19 cellular contexts compared by ENCODE assay signal in genomic region chr7:74242122-74242443, GRCh38.
"Had no signal": no experiment of that assay in that cellular context is flagged by ENCODE, and none has a peak within 500 bp of the region (broad histone marks: within the 10 kb centered on the region; RNA-seq: fewer than 3 reads in every experiment).

No MANE protein-coding gene starts in this region.

- H3K27ac Mint-ChIP-seq: activated T-helper 17 cell treated with anti-CD3 and anti-CD28 coated beads, Interleukin-2, amount 50 U/mL, for 72 hours; stimulated activated naive CD8-positive, alpha-beta T cell treated with anti-CD3 and anti-CD28 coated beads, Interleukin-15, Interleukin-2, amounts not matched to agents 100 ng/mL and 50 ng/mL, for 24 hours had no signal

- H3K4me1 ChIP-seq: ascending aorta, gastrocnemius medialis, tibial nerve had no signal

- ATAC-seq: activated T-helper 17 cell treated with anti-CD3 and anti-CD28 coated beads, Interleukin-2, amount 50 U/mL, for 72 hours; gastrocnemius medialis; left lobe of liver had no signal

- DNase-seq: activated CD4-positive, alpha-beta memory T cell treated with anti-CD3 and anti-CD28 coated beads, Interleukin-2, amount 10 ng/mL, durations not matched to agents 7 days and 5 days; activated CD4-positive, alpha-beta T cell treated with anti-CD3 and anti-CD28 coated beads for 48 hours; activated CD4-positive, CD25-positive, alpha-beta regulatory T cell; activated naive CD4-positive, alpha-beta T cell; activated T-cell treated with anti-CD3 and anti-CD28 coated beads, Interleukin-2, amount 50 U/mL, for 1 hour; kidney; midbrain; occipital lobe; retina; stimulated activated CD4-positive, alpha-beta T cell treated with anti-CD3 and anti-CD28 coated beads, Interleukin-2, amount 100 ng/mL, for 24 hours had no signal

- H3K27me3 Mint-ChIP-seq: activated CD4-positive, alpha-beta memory T cell treated with anti-CD3 and anti-CD28 coated beads, Interleukin-2, amount 10 ng/mL, durations not matched to agents 7 days and 5 days; activated T-helper 17 cell treated with anti-CD3 and anti-CD28 coated beads, Interleukin-2, amount 50 U/mL, for 72 hours; stimulated activated naive CD8-positive, alpha-beta T cell treated with anti-CD3 and anti-CD28 coated beads, Interleukin-15, Interleukin-2, amounts not matched to agents 100 ng/mL and 50 ng/mL, for 24 hours had no signal

- H3K4me1 Mint-ChIP-seq: activated T-helper 17 cell treated with anti-CD3 and anti-CD28 coated beads, Interleukin-2, amount 50 U/mL, for 72 hours had no signal

- H3K4me3 Mint-ChIP-seq: activated CD4-positive, alpha-beta memory T cell treated with anti-CD3 and anti-CD28 coated beads, Interleukin-2, amount 10 ng/mL, durations not matched to agents 7 days and 5 days; activated T-helper 17 cell treated with anti-CD3 and anti-CD28 coated beads, Interleukin-2, amount 50 U/mL, for 72 hours; stimulated activated naive CD8-positive, alpha-beta T cell treated with anti-CD3 and anti-CD28 coated beads, Interleukin-15, Interleukin-2, amounts not matched to agents 100 ng/mL and 50 ng/mL, for 24 hours had no signal

- H3K9me3 ChIP-seq: ascending aorta, gastrocnemius medialis, heart left ventricle, tibial nerve had no signal

- H3K27me3 ChIP-seq: ascending aorta, gastrocnemius medialis, heart left ventricle, tibial nerve had no signal

- H3K9me3 Mint-ChIP-seq: activated CD4-positive, alpha-beta memory T cell treated with anti-CD3 and anti-CD28 coated beads, Interleukin-2, amount 10 ng/mL, durations not matched to agents 7 days and 5 days; activated T-helper 17 cell treated with anti-CD3 and anti-CD28 coated beads, Interleukin-2, amount 50 U/mL, for 72 hours; stimulated activated naive CD8-positive, alpha-beta T cell treated with anti-CD3 and anti-CD28 coated beads, Interleukin-15, Interleukin-2, amounts not matched to agents 100 ng/mL and 50 ng/mL, for 24 hours had no signal

- H3K4me3 ChIP-seq: ascending aorta, coronary artery, gastrocnemius medialis, heart left ventricle, lung, tibial nerve had no signal

- H3K27ac ChIP-seq: ascending aorta, coronary artery, gastrocnemius medialis, tibial nerve had no signal
